8 cellular contexts compared by ENCODE assay signal in the genomic region with DNA sequence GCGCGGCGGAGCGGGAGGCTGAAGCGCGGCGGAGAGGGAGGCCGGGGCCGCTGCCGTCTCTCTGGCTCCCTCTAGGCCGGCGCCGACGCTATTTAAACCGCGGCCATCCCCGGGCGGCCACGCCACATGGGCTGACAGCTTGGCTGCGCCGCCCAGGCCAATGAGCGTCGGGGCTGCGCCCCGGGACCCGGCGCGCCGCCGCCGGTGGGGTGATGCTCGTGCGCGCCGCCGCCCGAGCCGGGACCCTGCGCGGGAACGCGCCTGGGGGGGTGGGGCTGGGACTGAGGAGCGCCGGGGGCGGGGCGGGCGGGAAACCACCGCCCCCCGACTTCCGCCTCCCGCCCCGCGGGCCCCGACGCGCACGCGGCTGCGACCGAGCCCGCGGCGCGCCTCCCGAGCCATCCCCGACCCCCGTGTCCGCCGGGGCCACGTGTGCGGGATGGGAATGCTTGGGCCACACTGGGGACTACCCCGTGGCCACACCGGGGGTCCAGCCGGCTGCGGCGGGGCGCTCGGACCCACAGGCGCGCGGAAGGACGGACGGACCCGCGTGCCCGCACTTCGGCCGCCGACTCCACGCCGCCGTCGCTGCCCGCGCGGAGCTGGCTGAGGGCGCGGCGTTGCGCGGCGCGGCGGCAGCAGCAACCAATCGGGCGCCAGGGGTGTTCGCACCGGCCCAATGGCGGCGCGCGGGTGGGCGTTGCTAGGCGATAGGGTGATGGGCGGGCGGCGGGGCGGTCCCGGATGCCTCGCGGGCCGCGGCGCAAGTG. TPM values are rescaled to one million over a fixed set of nuclear protein-coding genes. Genes with fewer than 3 reads are reported as not detected.
A peak's percentile ranks its signal among the peaks of the same experiment; 100 is the strongest.
DNase-seq lines count a peak whose midpoint lies in the region; ATAC-seq and TF ChIP-seq lines count a peak whose summit lies in the region.

A gene (minus strand): TSS at position 68 of the 770 bp plus-strand sequence. CDS start 1,791 bp downstream, outside the sequence.

- intact Hi-C loops in left ventricle myocardium superior (cut with micrococcal nuclease) = no loop called here
- intact Hi-C loops in uterus (cut with DNase I; ENCODE audit: low total_unique reads) = no loop called here

- ATAC-seq in HG02870 (IDR thresholded peaks at IDR 0.05; ENCODE audit: unreplicated experiment) (peak; percentile 66), left ventricle myocardium superior (peak; percentile 88)

- no peaks in the 10 kb centered on the region for H3K27me3 ChIP-seq in uterus

- peak within 1 kb of the TSS; percentile 50 to 80 for H3K4me3 ChIP-seq in uterus

- H3K9me3 ChIP-seq in uterus = no peaks in the 10 kb centered on the region

- H3K4me1 ChIP-seq in uterus = peaks cover 0 to 12% of the 10 kb centered on the region in 2 donors

- DNase-seq in GM13976 (ENCODE audit: low spot score) (peak; percentile 100), NCI-H146 (lab: John Stamatoyannopoulos, UW) (peak; percentile 95), T-helper 1 cell (peak; percentile 85 to 94 (median 86)), amniotic epithelial cell (ENCODE audit: low read depth) (peak; percentile 91), left ventricle myocardium superior (peak; percentile 98), pulmonary artery endothelial cell (ENCODE audit: low read depth, low spot score) (peak; percentile 80), uterus (peak; percentile 93 to 94)

- peak within 1 kb of the TSS; percentile 86 to 95 for H3K27ac ChIP-seq in uterus

- peak; percentile 91 to 99 for TF ChIP-seq POLR2A in uterus (IDR thresholded peaks at IDR 0.05)

- in situ Hi-C loops in GM13976 (cut with MboI; ENCODE audit: low sequenced_read_pairs, unreplicated experiment) = no loop called here

- H3K36me3 ChIP-seq in uterus = no peaks in the 10 kb centered on the region

- peak; percentile 64 for TF ChIP-seq CTCF in GM13976 (IDR thresholded peaks at IDR 0.05; ENCODE audit: borderline replicate concordance, control extremely low read depth, extremely low read depth, insufficient read depth, missing control alignments)
- TF ChIP-seq CTCF in uterus (IDR thresholded peaks at IDR 0.05) = peak; percentile 16 to 68 (median 46)

RNA-seq across cellular contexts. Expression of the gene that starts here (rescaled TPM):
- total RNA-seq in left ventricle myocardium superior = 17.0 TPM
- 98.9 and 106 TPM in 2 replicates for total RNA-seq in pulmonary artery endothelial cell
- 10 to 100 TPM in 2 of 4 donors, 1 to 10 TPM in 2; 5.3 to 59.4 (median 23.4) TPM for total RNA-seq in uterus

Comparison
In these comparisons a context has a peak if more than half of its experiments do, and no peak if none do; other contexts are left out.
1. Peak in every context shown above with its lines: DNase-seq, ATAC-seq, H3K4me3 ChIP-seq and H3K27ac ChIP-seq.